26 cellular contexts compared by ENCODE assay signal in the genomic region with DNA sequence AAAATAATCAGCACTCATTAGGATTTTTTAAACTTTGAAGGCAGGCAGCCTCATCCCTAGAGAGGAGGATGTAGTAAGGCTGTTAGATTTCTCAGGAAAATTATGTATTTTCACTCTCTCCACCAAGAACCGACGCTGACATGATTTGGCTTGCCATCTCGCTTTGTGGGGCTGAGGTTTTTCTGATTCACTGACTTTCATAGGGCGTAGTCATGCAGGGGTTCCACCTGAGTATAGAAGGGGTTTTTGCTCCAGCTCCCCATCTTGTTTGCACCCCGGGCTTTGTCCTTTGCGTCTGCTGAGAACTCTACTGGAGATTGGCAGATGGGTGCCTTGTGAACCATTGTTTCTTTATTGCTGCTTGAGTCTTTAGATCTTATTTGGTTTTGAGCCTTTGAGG.
"Had no signal": no experiment of that assay in that cellular context is flagged by ENCODE, and none has a peak within 500 bp of the region (broad histone marks: within the 10 kb centered on the region; RNA-seq: fewer than 3 reads in every experiment).

No MANE protein-coding gene starts in this region.

- H3K36me3 ChIP-seq: SJCRH30 had no signal

- DNase-seq: activated CD4-positive, alpha-beta memory T cell treated with anti-CD3 and anti-CD28 coated beads for 36 hours; activated CD4-positive, alpha-beta T cell treated with anti-CD3 and anti-CD28 coated beads, Interleukin-2, amount 10 ng/mL, durations not matched to agents 7 days and 5 days; activated CD4-positive, CD25-positive, alpha-beta regulatory T cell treated with anti-CD3 and anti-CD28 coated beads, Interleukin-2, amount 50 U/mL, for 72 hours; activated CD8-positive, alpha-beta memory T cell treated with anti-CD3 and anti-CD28 coated beads for 24 hours; activated gamma-delta T cell; activated naive CD4-positive, alpha-beta T cell treated with anti-CD3 and anti-CD28 coated beads for 36 hours; activated T-cell treated with anti-CD3 and anti-CD28 coated beads, Interleukin-2, amount 50 U/mL, for 4 hours; amygdala; NCI-H1092; NCI-H1417; NCI-H1930; NCI-H2171; NCI-H226; NCI-H510A; NCI-H69; NK-92 treated with Interleukin-12 subunit alpha and Interleukin-12 subunit beta, amount 100 ng/mL, for 24 hours; Peyer's patch; Right ventricle myocardium superior; SJCRH30; SW 1271 had no signal

- H3K4me3 ChIP-seq: Peyer's patch, SJCRH30 had no signal

- H3K27ac ChIP-seq: Peyer's patch, RWPE1, SJCRH30 had no signal

- H3K36me3 Mint-ChIP-seq: activated naive CD8-positive, alpha-beta T cell had no signal

- H3K4me3 Mint-ChIP-seq: activated CD4-positive, alpha-beta memory T cell treated with anti-CD3 and anti-CD28 coated beads for 36 hours; activated CD4-positive, alpha-beta T cell treated with anti-CD3 and anti-CD28 coated beads, Interleukin-2, amount 10 ng/mL, durations not matched to agents 7 days and 5 days; activated naive CD4-positive, alpha-beta T cell treated with anti-CD3 and anti-CD28 coated beads for 36 hours; activated naive CD8-positive, alpha-beta T cell; activated T-cell treated with anti-CD3 and anti-CD28 coated beads, Interleukin-2, amount 50 U/mL, for 4 hours; brain; central memory CD8-positive, alpha-beta T cell had no signal

- H3K27me3 Mint-ChIP-seq: activated CD4-positive, alpha-beta T cell treated with anti-CD3 and anti-CD28 coated beads, Interleukin-2, amount 10 ng/mL, durations not matched to agents 7 days and 5 days; brain had no signal

- H3K4me1 Mint-ChIP-seq: activated CD4-positive, alpha-beta T cell treated with anti-CD3 and anti-CD28 coated beads, Interleukin-2, amount 10 ng/mL, durations not matched to agents 7 days and 5 days; central memory CD8-positive, alpha-beta T cell had no signal

- H3K27ac Mint-ChIP-seq: activated CD4-positive, alpha-beta memory T cell treated with anti-CD3 and anti-CD28 coated beads for 36 hours; activated CD4-positive, alpha-beta T cell treated with anti-CD3 and anti-CD28 coated beads, Interleukin-2, amount 10 ng/mL, durations not matched to agents 7 days and 5 days; activated naive CD4-positive, alpha-beta T cell treated with anti-CD3 and anti-CD28 coated beads for 36 hours; activated naive CD8-positive, alpha-beta T cell; brain had no signal

- ATAC-seq: activated T-cell treated with anti-CD3 and anti-CD28 coated beads, Interleukin-2, amount 50 U/mL, for 4 hours; SK-N-SH treated with all-trans-retinoic acid at 6 μM for 48 hours had no signal

- FAIRE-seq: astrocyte had no signal

- H3K27me3 ChIP-seq: Peyer's patch, SJCRH30 had no signal

- H3K9me3 ChIP-seq: Peyer's patch, SJCRH30 had no signal

- H3K4me1 ChIP-seq: Peyer's patch, SJCRH30 had no signal

- H3K9me3 Mint-ChIP-seq: central memory CD8-positive, alpha-beta T cell had no signal
